ENCODE assay signal across 8 cellular contexts in the genomic region with DNA sequence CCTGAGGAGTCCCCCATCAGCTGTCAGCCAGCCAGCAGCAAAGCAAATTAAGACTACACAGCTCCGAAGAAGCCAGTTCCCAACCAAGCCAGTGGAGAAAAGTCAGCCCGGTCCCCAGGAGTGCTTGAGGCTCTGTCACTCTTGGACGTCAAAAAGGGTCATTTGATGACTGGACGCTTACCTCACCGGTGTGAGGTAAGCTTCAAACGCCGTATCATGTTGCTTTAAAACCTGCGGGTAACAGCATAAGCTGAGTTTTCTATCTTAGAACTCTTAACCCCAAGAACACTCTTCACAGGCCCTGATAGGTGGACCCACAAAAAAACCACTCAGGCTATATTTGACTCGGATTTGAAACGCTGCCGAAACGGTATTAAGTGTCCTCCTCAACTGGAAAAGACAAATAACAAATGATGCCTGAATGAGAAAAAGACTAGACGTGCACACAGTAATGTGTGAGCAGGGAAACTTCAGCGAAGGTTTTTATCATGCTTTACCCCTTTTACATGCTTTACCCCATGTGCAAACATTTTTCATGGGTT. TPM values are rescaled to one million over a fixed set of nuclear protein-coding genes. Genes with fewer than 3 reads are reported as not detected.
DNase-seq lines count a peak whose midpoint lies in the region; ATAC-seq, FAIRE-seq and TF ChIP-seq lines count a peak whose summit lies in the region.

No MANE protein-coding gene starts in this region.

- peak overlapping the region; percentile 94 for H3K4me3 Mint-ChIP-seq in astrocyte (ENCODE audit: unreplicated experiment)

- H3K4me1 ChIP-seq in BLaER1 treated with 17β-estradiol and CSF1 and Interleukin-3, amounts not matched to agents 10 nM and 100 nM = peaks cover 10 to 20% (median 17%) of the 10 kb centered on the region in 10 experiments
- H3K4me1 ChIP-seq in astrocyte (ENCODE audit: insufficient read depth, low read length) (peaks cover 7% of the 10 kb centered on the region), iPS-15b (ENCODE audit: control insufficient read depth, insufficient read depth, low read length) (peaks cover 2% of the 10 kb centered on the region)

- H2AFZ ChIP-seq in astrocyte (ENCODE audit: low read depth, low read length) = peak overlapping the region; percentile 93

- peaks cover 13% of the 10 kb centered on the region for H3K27me3 Mint-ChIP-seq in astrocyte (ENCODE audit: low read depth, unreplicated experiment)

- H3K4me2 ChIP-seq in BLaER1 treated with 17β-estradiol and CSF1 and Interleukin-3, amounts not matched to agents 10 nM and 100 nM = peak overlapping the region; percentile 75 to 97 (median 87)
- H3K4me2 ChIP-seq in astrocyte (ENCODE audit: low read length) = peak overlapping the region; percentile 92

- FAIRE-seq in astrocyte (lab: Jason Lieb, UNC) (no peak), RCC 7860 (lab: Jason Lieb, UNC) (no peak)

- H3K36me3 Mint-ChIP-seq in astrocyte (ENCODE audit: low read depth, unreplicated experiment) = no peaks in the 10 kb centered on the region

- peak overlapping the region; percentile 67 for H3K27ac Mint-ChIP-seq in astrocyte (ENCODE audit: unreplicated experiment)

- no peaks in the 10 kb centered on the region; a peak in 2 of 22 replicates for H3K9me3 ChIP-seq in BLaER1 treated with 17β-estradiol and CSF1 and Interleukin-3, amounts not matched to agents 10 nM and 100 nM (replicated peaks in 1 of 11)
- H3K9me3 ChIP-seq in astrocyte (ENCODE audit: insufficient read depth, low read depth, low read length) (no peaks in the 10 kb centered on the region), iPS-15b (ENCODE audit: control insufficient read depth, insufficient read depth, low read length) (no peaks in the 10 kb centered on the region)

- H3K79me2 ChIP-seq in astrocyte (ENCODE audit: insufficient read depth, low read length) = peaks cover 34% of the 10 kb centered on the region

- H3K9ac ChIP-seq in BLaER1 treated with 17β-estradiol and CSF1 and Interleukin-3, amounts not matched to agents 10 nM and 100 nM = peak overlapping the region; percentile 84 to 92 (median 86); a peak in 20 of 22 replicates
- H3K9ac ChIP-seq in astrocyte (ENCODE audit: low read length) = peak overlapping the region; percentile 89
- no peak overlapping the region for H3K9ac ChIP-seq in iPS-15b (ENCODE audit: low read depth, low read length)

- no peak for TF ChIP-seq CTCF in astrocyte (IDR thresholded peaks at IDR 0.05; ENCODE audit: insufficient read depth, low read depth, low read length)

- peak overlapping the region in 10 of 11 experiments; percentile 35 to 95 (median 78); a peak in 18 of 22 replicates for H3K27ac ChIP-seq in BLaER1 treated with 17β-estradiol and CSF1 and Interleukin-3, amounts not matched to agents 10 nM and 100 nM
- H3K27ac ChIP-seq in astrocyte (ENCODE audit: low read depth, low read length) (peak overlapping the region; percentile 57), skin epidermis (peak overlapping the region in 20 of 21 experiments; percentile 42 to 93 (median 84))

- H3K4me3 ChIP-seq in BLaER1 treated with 17β-estradiol and CSF1 and Interleukin-3, amounts not matched to agents 10 nM and 100 nM = peak overlapping the region; percentile 77 to 94 (median 82)
- H3K4me3 ChIP-seq in astrocyte (ENCODE audit: insufficient read depth, low read depth, low read length) (peak overlapping the region; percentile 94), iPS-15b (ENCODE audit: low read depth, low read length) (peak overlapping the region; percentile 76), skin epidermis (peak overlapping the region; percentile 61 to 87 (median 78))

- H4K20me1 ChIP-seq in BLaER1 treated with 17β-estradiol and CSF1 and Interleukin-3, amounts not matched to agents 10 nM and 100 nM = peaks cover 0 to 9% (median 0%) of the 10 kb centered on the region in 11 experiments; a peak in 3 of 22 replicates
- H4K20me1 ChIP-seq in astrocyte (ENCODE audit: insufficient read depth, low read length) = peaks cover 4% of the 10 kb centered on the region

- H3K36me3 ChIP-seq in BLaER1 treated with 17β-estradiol and CSF1 and Interleukin-3, amounts not matched to agents 10 nM and 100 nM = no peaks in the 10 kb centered on the region
- H3K36me3 ChIP-seq in astrocyte (ENCODE audit: insufficient read depth, low read length) (no peaks in the 10 kb centered on the region), iPS-15b (ENCODE audit: control insufficient read depth, insufficient read depth, low read length) (no peaks in the 10 kb centered on the region)

- peak; percentile 32 for DNase-seq in NCI-H146 treated with DMSO at 0.1 percent for 48 hours (lab: John Stamatoyannopoulos, UW; ENCODE audit: unreplicated experiment)
- DNase-seq in astrocyte (ENCODE audit: low read depth) = peak; percentile 25
- DNase-seq in KG1 (lab: John Stamatoyannopoulos, UW) = no peak
- DNase-seq in RCC 7860 (ENCODE audit: low spot score) = no peak

- peak; percentile 4 for ATAC-seq in GM21367 (IDR thresholded peaks at IDR 0.05; ENCODE audit: unreplicated experiment)

- H3K27me3 ChIP-seq in BLaER1 treated with 17β-estradiol and CSF1 and Interleukin-3, amounts not matched to agents 10 nM and 100 nM = no peaks in the 10 kb centered on the region
- H3K27me3 ChIP-seq in astrocyte (ENCODE audit: insufficient read depth, low read length) = no peaks in the 10 kb centered on the region
- peaks cover 30% of the 10 kb centered on the region for H3K27me3 ChIP-seq in iPS-15b (ENCODE audit: control insufficient read depth, insufficient read depth, low read length)

- H3K9me3 Mint-ChIP-seq in astrocyte (ENCODE audit: unreplicated experiment) = no peaks in the 10 kb centered on the region

- H3K4me1 Mint-ChIP-seq in astrocyte (ENCODE audit: low read depth, unreplicated experiment) = peaks cover 3% of the 10 kb centered on the region

RNA-seq across cellular contexts. Expression of a gene that starts 0.7 kb away (rescaled TPM):
- total RNA-seq in astrocyte = 34.8 and 42.4 TPM in 2 replicates

Comparison
In these comparisons a context has a peak if more than half of its experiments do, and no peak if none do; other contexts are left out.
1. DNase-seq: peak in NCI-H146 treated with DMSO at 0.1 percent for 48 hours (single experiment) and astrocyte (single experiment); none in KG1 (single experiment) and RCC 7860 (single experiment).
2. Peak in every context shown above with its lines, with median percentiles within 50 percentile points of each other: H3K27ac ChIP-seq and H3K4me3 ChIP-seq.